Comparison of ENCODE assay signal across 14 cellular contexts in genomic region chr3:152039887-152040286, GRCh38.
DNase-seq lines count a peak whose midpoint lies in the region; ATAC-seq, FAIRE-seq and TF ChIP-seq lines count a peak whose summit lies in the region.
"Had no signal": no experiment of that assay in that cellular context is flagged by ENCODE, and none has a peak within 500 bp of the region (broad histone marks: within the 10 kb centered on the region; RNA-seq: fewer than 3 reads in every experiment).

No MANE protein-coding gene starts in this region.

- no peak overlapping the region for H3K4me3 Mint-ChIP-seq in H9
- H3K4me3 Mint-ChIP-seq: activated naive CD4-positive, alpha-beta T cell treated with anti-CD3 and anti-CD28 coated beads, Interleukin-2, amount 50 U/mL, for 24 hours; dendritic cell treated with granulocyte-macrophage colony-stimulating factor and Interleukin-4, amounts not matched to agents 40 ng/mL and 50 ng/mL, for 4 days had no signal

- no peaks in the 10 kb centered on the region for H3K79me1 ChIP-seq in H9 (ENCODE audit: insufficient read depth, low read depth, low read length, poor library complexity, severe bottlenecking)

- H3K18ac ChIP-seq in H9 (ENCODE audit: insufficient read length, low read depth, low read length): no peak overlapping the region

- H3K9me3 ChIP-seq in H9 (ENCODE audit: control insufficient read depth, low read depth, low read length): peaks cover 5% of the 10 kb centered on the region

- no peak overlapping the region for H2BK20ac ChIP-seq in H9 (ENCODE audit: low read depth, low read length, poor library complexity, severe bottlenecking)

- CTCF ChIA-PET in RWPE1 (lab: Yijun Ruan, JAX): interaction anchor here (0.7 kb wide), 1 partner anchor 79 kb away, joined by 4 read pairs; no protein-coding TSS in a partner anchor

- H3K9me3 Mint-ChIP-seq in H9: peaks cover 27 to 34% of the 10 kb centered on the region in 2 experiments
- H3K9me3 Mint-ChIP-seq: activated naive CD4-positive, alpha-beta T cell treated with anti-CD3 and anti-CD28 coated beads, Interleukin-2, amount 50 U/mL, for 24 hours had no signal

- H3K27ac ChIP-seq in H9 (ENCODE audit: insufficient read length, low read depth, low read length): no peak overlapping the region
- H3K27ac ChIP-seq in RWPE1: no peak overlapping the region
- H3K27ac ChIP-seq: Peyer's patch, right lobe of liver, VCaP had no signal

- WGBS in H9 (ENCODE audit: extremely low coverage, insufficient read length, low lambda C conversion rate): no CpG with 5 or more reads among the region's 1 CpG

- H3K23ac ChIP-seq in H9 (ENCODE audit: insufficient read length, low read depth, low read length): no peak overlapping the region

- H2BK120ac ChIP-seq in H9 (ENCODE audit: low read depth, low read length, poor library complexity, severe bottlenecking): no peak overlapping the region

- H2BK15ac ChIP-seq in H9 (ENCODE audit: low read depth, low read length): no peak overlapping the region

- no peaks in the 10 kb centered on the region for H3K23me2 ChIP-seq in H9 (ENCODE audit: insufficient read length, low read depth, low read length, poor library complexity, severe bottlenecking)

- peak; percentile 82 for ATAC-seq in GM19324 (IDR thresholded peaks at IDR 0.05; ENCODE audit: low FRiP score, unreplicated experiment)
- ATAC-seq in HG02759 (IDR thresholded peaks at IDR 0.05; ENCODE audit: unreplicated experiment): peak; percentile 94
- ATAC-seq in HG03469 (IDR thresholded peaks at IDR 0.05; ENCODE audit: unreplicated experiment): peak; percentile 87
- ATAC-seq: right lobe of liver had no signal

- DNase-seq in GM12891 (ENCODE audit: insufficient read length, low spot score) (no peak), H9 (no peak), RWPE1 (ENCODE audit: low spot score) (no peak), NCI-H748 (lab: John Stamatoyannopoulos, UW; ENCODE audit: unreplicated experiment) (no peak)
- DNase-seq in activated CD4-positive, alpha-beta T cell treated with anti-CD3 and anti-CD28 coated beads, Interleukin-2, amount 50 U/mL, for 1 hour: no peak
- DNase-seq: AML-193, Peyer's patch, right lobe of liver had no signal

- H3K27me3 Mint-ChIP-seq in H9 (ENCODE audit: low read depth): no peaks in the 10 kb centered on the region
- H3K27me3 Mint-ChIP-seq: activated naive CD4-positive, alpha-beta T cell treated with anti-CD3 and anti-CD28 coated beads, Interleukin-2, amount 50 U/mL, for 24 hours; dendritic cell treated with granulocyte-macrophage colony-stimulating factor and Interleukin-4, amounts not matched to agents 40 ng/mL and 50 ng/mL, for 4 days had no signal

- H4K5ac ChIP-seq in H9 (ENCODE audit: insufficient read length, low read depth, low read length): no peak overlapping the region

- no peak overlapping the region for H2BK12ac ChIP-seq in H9 (ENCODE audit: insufficient read length, low read depth, low read length)

- no peak for TF ChIP-seq CTCF in H9 (conservative IDR thresholded peaks at IDR 0.05)
- TF ChIP-seq CTCF in RWPE1 (conservative IDR thresholded peaks at IDR 0.05; ENCODE audit: low read depth): no peak

- H3K36me3 Mint-ChIP-seq in H9 (ENCODE audit: insufficient read depth in 1 of 3, low read depth in 3 of 3): peaks cover 5 to 19% (median 9%) of the 10 kb centered on the region in 3 experiments; a peak in 6 of 7 replicates
- H3K36me3 Mint-ChIP-seq: activated naive CD4-positive, alpha-beta T cell treated with anti-CD3 and anti-CD28 coated beads, Interleukin-2, amount 50 U/mL, for 24 hours had no signal

- H2AK5ac ChIP-seq in H9 (ENCODE audit: insufficient read length, low read length): no peak overlapping the region

- H3K9ac ChIP-seq in H9 (ENCODE audit: extremely low read depth, insufficient read length, low read length): no peak overlapping the region

- peak; percentile 71 for FAIRE-seq in GM12891 (lab: Jason Lieb, UNC)

- H3K4me1 Mint-ChIP-seq in H9: peaks cover 0 to 4% of the 10 kb centered on the region in 2 experiments; a peak in 1 of 4 replicates
- H3K4me1 Mint-ChIP-seq: activated naive CD4-positive, alpha-beta T cell treated with anti-CD3 and anti-CD28 coated beads, Interleukin-2, amount 50 U/mL, for 24 hours had no signal

- POLR2A ChIA-PET in RWPE1 (lab: Yijun Ruan, JAX; ENCODE audit: low non-redundant PET): no interaction called here

- H2AFZ ChIP-seq in H9 (ENCODE audit: low read length): no peak overlapping the region

- no peak overlapping the region for H2BK5ac ChIP-seq in H9 (ENCODE audit: insufficient read length, low read length)

- no peaks in the 10 kb centered on the region for H3K79me2 ChIP-seq in H9 (ENCODE audit: insufficient read depth, low read length)

- H4K20me1 ChIP-seq in H9 (ENCODE audit: control insufficient read depth, insufficient read depth, insufficient read length): no peaks in the 10 kb centered on the region

- H3K4me1 ChIP-seq in H9 (ENCODE audit: insufficient read depth, low read length): no peaks in the 10 kb centered on the region
- H3K4me1 ChIP-seq: Peyer's patch, right lobe of liver had no signal

- no peak overlapping the region for H4K8ac ChIP-seq in H9 (replicated peaks; ENCODE audit: insufficient read length, low read depth, low read length)

- H3K4me2 ChIP-seq in H9 (ENCODE audit: insufficient read depth, insufficient read length, low read length): no peak overlapping the region

- no peak for TF ChIP-seq POLR2A in GM12891 (IDR thresholded peaks at IDR 0.05; ENCODE audit: low read depth, low read length)

- no peak overlapping the region for H4K91ac ChIP-seq in H9 (ENCODE audit: insufficient read length, low read depth, low read length)

- H3K27ac Mint-ChIP-seq in H9: no peak overlapping the region
- H3K27ac Mint-ChIP-seq: activated naive CD4-positive, alpha-beta T cell treated with anti-CD3 and anti-CD28 coated beads, Interleukin-2, amount 50 U/mL, for 24 hours; dendritic cell treated with granulocyte-macrophage colony-stimulating factor and Interleukin-4, amounts not matched to agents 40 ng/mL and 50 ng/mL, for 4 days had no signal

- no peaks in the 10 kb centered on the region for H3K27me3 ChIP-seq in H9 (ENCODE audit: insufficient read depth, low read length)
- H3K27me3 ChIP-seq: Peyer's patch, right lobe of liver had no signal

- no peak overlapping the region for H3K14ac ChIP-seq in H9 (ENCODE audit: insufficient read depth, low read length)

- H3K56ac ChIP-seq in H9 (ENCODE audit: insufficient read length, low read depth, low read length): no peak overlapping the region

- no peak overlapping the region for H3K4ac ChIP-seq in H9 (ENCODE audit: low read depth, low read length)

- H3T11ph ChIP-seq in H9 (ENCODE audit: low read length): no peak overlapping the region

TF ChIP-seq in GM12891, 5 proteins besides CTCF, POLR2A, EP300 and RAD21:
- TF ChIP-seq SPI1 (IDR thresholded peaks at IDR 0.05; ENCODE audit: low read depth, low read length): peak; percentile 93
- no peak for TF ChIP-seq POLR2AphosphoS5 (IDR thresholded peaks at IDR 0.05; ENCODE audit: low read depth, low read length)
- TF ChIP-seq PAX5 (IDR thresholded peaks at IDR 0.05; ENCODE audit: insufficient read depth, low read length, severe bottlenecking): peak; percentile 45
- peak; percentile 73 for TF ChIP-seq POU2F2 (IDR thresholded peaks at IDR 0.05; ENCODE audit: low read depth, low read length)
- no peak for TF ChIP-seq TAF1 (IDR thresholded peaks at IDR 0.05; ENCODE audit: low read depth, low read length)
